1 cellular context compared by ENCODE assay signal in genomic region chr5:150272531-150272930, GRCh38.
TF ChIP-seq lines count a peak whose summit lies in the region.

No MANE protein-coding gene starts in this region.

TF ChIP-seq in A549, 52 proteins besides CTCF, POLR2A, EP300 and RAD21 (continued from another document):
- no peak for TF ChIP-seq FOSL2 (IDR thresholded peaks at IDR 0.05)
- TF ChIP-seq FOSL2 (CRISPR knock-in tag; IDR thresholded peaks at IDR 0.05) = no peak
- TF ChIP-seq PBX3 (IDR thresholded peaks at IDR 0.05) = no peak
- no peak for TF ChIP-seq CBX2 (IDR thresholded peaks at IDR 0.05; ENCODE audit: borderline replicate concordance, low read depth)
- no peak for TF ChIP-seq RARB (CRISPR knock-in tag; IDR thresholded peaks at IDR 0.05)
- TF ChIP-seq ESRRA (IDR thresholded peaks at IDR 0.05; ENCODE audit: borderline replicate concordance, low read length) = 0 out of 2 replicates have a peak, but pooled peaks have one; percentile 51
